19 cellular contexts compared by ENCODE assay signal in the genomic region with DNA sequence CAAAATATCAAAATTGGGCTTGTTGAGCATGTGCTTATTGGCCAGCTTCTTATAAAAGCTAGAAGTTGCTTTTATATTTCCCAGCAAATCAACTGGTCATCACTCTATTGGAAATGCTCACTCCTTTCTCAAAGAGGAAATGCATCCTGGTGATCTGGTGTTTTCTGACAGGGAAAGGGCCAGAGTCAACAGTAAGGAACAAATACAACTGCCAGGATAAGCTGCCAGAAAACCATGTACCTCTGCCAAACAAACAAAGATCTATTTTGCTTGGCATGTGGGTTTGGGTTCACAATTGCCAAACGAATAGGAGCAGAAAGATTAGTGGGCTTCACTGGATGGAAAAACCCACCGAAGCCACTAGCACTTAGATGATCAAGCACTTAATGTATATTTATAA.
"Had no signal": no experiment of that assay in that cellular context is flagged by ENCODE, and none has a peak within 500 bp of the region (broad histone marks: within the 10 kb centered on the region; RNA-seq: fewer than 3 reads in every experiment).

No MANE protein-coding gene starts in this region.

- H3K4me3 ChIP-seq: adrenal gland, body of pancreas, esophagus muscularis mucosa, left ventricle myocardium inferior, smooth muscle cell had no signal

- ATAC-seq: activated CD4-positive, alpha-beta T cell treated with anti-CD3 and anti-CD28 coated beads for 36 hours; activated CD8-positive, alpha-beta memory T cell treated with anti-CD3 and anti-CD28 coated beads, Interleukin-2, amount 10 ng/mL, durations not matched to agents 7 days and 5 days; body of pancreas; natural killer cell; stimulated activated naive CD8-positive, alpha-beta T cell treated with anti-CD3 and anti-CD28 coated beads, Interleukin-15, amount 100 ng/mL, for 72 hours had no signal

- H3K9me3 ChIP-seq: adrenal gland, body of pancreas, esophagus muscularis mucosa, left ventricle myocardium inferior, neutrophil had no signal

- H3K4me1 Mint-ChIP-seq: activated CD4-positive, alpha-beta T cell treated with anti-CD3 and anti-CD28 coated beads for 36 hours; activated CD8-positive, alpha-beta memory T cell treated with anti-CD3 and anti-CD28 coated beads, Interleukin-2, amount 10 ng/mL, durations not matched to agents 7 days and 5 days; activated naive CD4-positive, alpha-beta T cell treated with anti-CD3 and anti-CD28 coated beads, Interleukin-2, amount 50 U/mL, for 24 hours; natural killer cell; stimulated activated naive CD8-positive, alpha-beta T cell treated with anti-CD3 and anti-CD28 coated beads, Interleukin-15, amount 100 ng/mL, for 72 hours had no signal

- H3K36me3 Mint-ChIP-seq: activated CD4-positive, alpha-beta memory T cell treated with anti-CD3 and anti-CD28 coated beads for 36 hours; activated CD8-positive, alpha-beta memory T cell treated with anti-CD3 and anti-CD28 coated beads, Interleukin-2, amount 10 ng/mL, durations not matched to agents 7 days and 5 days; activated naive CD4-positive, alpha-beta T cell treated with anti-CD3 and anti-CD28 coated beads, Interleukin-2, amount 50 U/mL, for 24 hours had no signal

- H3K27me3 ChIP-seq: adrenal gland, body of pancreas, esophagus muscularis mucosa, neutrophil had no signal

- DNase-seq: activated CD4-positive, alpha-beta memory T cell treated with anti-CD3 and anti-CD28 coated beads for 36 hours; activated CD4-positive, alpha-beta T cell treated with anti-CD3 and anti-CD28 coated beads for 36 hours; activated CD8-positive, alpha-beta memory T cell treated with anti-CD3 and anti-CD28 coated beads, Interleukin-2, amount 10 ng/mL, durations not matched to agents 7 days and 5 days; activated T-cell treated with anti-CD3 and anti-CD28 coated beads, Interleukin-2, amount 50 U/mL, for 24 hours; adrenal gland; body of pancreas; cortex of kidney; effector CD4-positive, alpha-beta T cell; hippocampal formation; left ventricle myocardium inferior; mesenchymal stem cell; natural killer cell; posterior cingulate gyrus; stimulated activated naive CD8-positive, alpha-beta T cell treated with anti-CD3 and anti-CD28 coated beads, Interleukin-15, amount 100 ng/mL, for 72 hours; WERI-Rb-1 had no signal

- H3K27ac ChIP-seq: adrenal gland, body of pancreas, esophagus muscularis mucosa, left ventricle myocardium inferior, neutrophil, WERI-Rb-1 had no signal

- H3K4me1 ChIP-seq: adrenal gland, body of pancreas, left ventricle myocardium inferior had no signal

- H3K4me3 Mint-ChIP-seq: activated CD4-positive, alpha-beta memory T cell treated with anti-CD3 and anti-CD28 coated beads for 36 hours; activated CD4-positive, alpha-beta T cell treated with anti-CD3 and anti-CD28 coated beads for 36 hours; activated CD8-positive, alpha-beta memory T cell treated with anti-CD3 and anti-CD28 coated beads, Interleukin-2, amount 10 ng/mL, durations not matched to agents 7 days and 5 days; activated naive CD4-positive, alpha-beta T cell treated with anti-CD3 and anti-CD28 coated beads, Interleukin-2, amount 50 U/mL, for 24 hours; activated T-cell treated with anti-CD3 and anti-CD28 coated beads, Interleukin-2, amount 50 U/mL, for 24 hours; natural killer cell; stimulated activated naive CD8-positive, alpha-beta T cell treated with anti-CD3 and anti-CD28 coated beads, Interleukin-15, amount 100 ng/mL, for 72 hours had no signal

- H3K27me3 Mint-ChIP-seq: activated CD4-positive, alpha-beta memory T cell treated with anti-CD3 and anti-CD28 coated beads for 36 hours; activated CD8-positive, alpha-beta memory T cell treated with anti-CD3 and anti-CD28 coated beads, Interleukin-2, amount 10 ng/mL, durations not matched to agents 7 days and 5 days; activated T-cell treated with anti-CD3 and anti-CD28 coated beads, Interleukin-2, amount 50 U/mL, for 24 hours; stimulated activated naive CD8-positive, alpha-beta T cell treated with anti-CD3 and anti-CD28 coated beads, Interleukin-15, amount 100 ng/mL, for 72 hours had no signal

- H3K27ac Mint-ChIP-seq: activated CD4-positive, alpha-beta memory T cell treated with anti-CD3 and anti-CD28 coated beads for 36 hours; activated CD4-positive, alpha-beta T cell treated with anti-CD3 and anti-CD28 coated beads for 36 hours; activated CD8-positive, alpha-beta memory T cell treated with anti-CD3 and anti-CD28 coated beads, Interleukin-2, amount 10 ng/mL, durations not matched to agents 7 days and 5 days; activated naive CD4-positive, alpha-beta T cell treated with anti-CD3 and anti-CD28 coated beads, Interleukin-2, amount 50 U/mL, for 24 hours; activated T-cell treated with anti-CD3 and anti-CD28 coated beads, Interleukin-2, amount 50 U/mL, for 24 hours; natural killer cell; stimulated activated naive CD8-positive, alpha-beta T cell treated with anti-CD3 and anti-CD28 coated beads, Interleukin-15, amount 100 ng/mL, for 72 hours had no signal

- H3K36me3 ChIP-seq: adrenal gland, esophagus muscularis mucosa, left ventricle myocardium inferior, neutrophil, WERI-Rb-1 had no signal

- H3K9me3 Mint-ChIP-seq: activated CD4-positive, alpha-beta memory T cell treated with anti-CD3 and anti-CD28 coated beads for 36 hours; activated T-cell treated with anti-CD3 and anti-CD28 coated beads, Interleukin-2, amount 50 U/mL, for 24 hours had no signal
